Comparison of ENCODE assay signal across 8 cellular contexts in genomic region chrX:76148753-76149152, GRCh38. TPM values are rescaled to one million over a fixed set of nuclear protein-coding genes. Genes with fewer than 3 reads are reported as not detected.
DNase-seq lines count a peak whose midpoint lies in the region; ATAC-seq, FAIRE-seq and TF ChIP-seq lines count a peak whose summit lies in the region.

No MANE protein-coding gene starts in this region.

- no peaks in the 10 kb centered on the region for H3K9me2 ChIP-seq in PC-9 (ENCODE audit: insufficient read depth)

- peak; percentile 9 for FAIRE-seq in GM12891 (lab: Jason Lieb, UNC)

- H3K4me2 ChIP-seq in PC-9: peak overlapping the region; percentile 79
- peak overlapping the region; percentile 83 for H3K4me2 ChIP-seq in skeletal muscle satellite cell (ENCODE audit: low read length)

- no peaks in the 10 kb centered on the region for H3K9me3 ChIP-seq in PC-9 (ENCODE audit: insufficient read depth, low read depth)
- H3K9me3 ChIP-seq in skeletal muscle satellite cell (replicated peaks; ENCODE audit: low read length): no peaks in the 10 kb centered on the region

- peak overlapping the region; percentile 77 for H3K9ac ChIP-seq in skeletal muscle satellite cell (ENCODE audit: low read depth, low read length)

- DNase-seq in GM12891 (ENCODE audit: insufficient read length, low spot score) (no peak), PC-9 (peak; percentile 27 to 50), glomerular visceral epithelial cell (ENCODE audit: extremely low spot score) (peak; percentile 36)
- DNase-seq in activated effector memory CD4-positive, alpha-beta T cell treated with Interleukin-2 at 50 U/mL for 16 hours: peak; percentile 27

- H3K27ac ChIP-seq in PC-9: peak overlapping the region; percentile 63

- TF ChIP-seq POLR2A in GM12891 (IDR thresholded peaks at IDR 0.05; ENCODE audit: low read depth, low read length): no peak

- peak overlapping the region; percentile 78; the same call in 1 of the 2 replicates for H2AFZ ChIP-seq in PC-9

- no peaks in the 10 kb centered on the region for H3K36me3 ChIP-seq in PC-9 (ENCODE audit: low read depth)
- H3K36me3 ChIP-seq in skeletal muscle satellite cell (ENCODE audit: insufficient read depth, low read length): no peaks in the 10 kb centered on the region

- H3K79me2 ChIP-seq in PC-9 (ENCODE audit: low read depth): no peaks in the 10 kb centered on the region

- no peak for TF ChIP-seq CTCF in PC-9 (conservative IDR thresholded peaks at IDR 0.05)

- POLR2A ChIA-PET in PC-9 (lab: Charles Lee; ENCODE audit: unreplicated experiment): no interaction called here

- H3F3A ChIP-seq in PC-9 (ENCODE audit: insufficient read depth, low read depth): peaks cover 9% of the 10 kb centered on the region; the same call in 1 of the 2 replicates

- ATAC-seq in HG03045 (IDR thresholded peaks at IDR 0.05; ENCODE audit: unreplicated experiment) (peak; percentile 19), HG03520 (IDR thresholded peaks at IDR 0.05; ENCODE audit: unreplicated experiment) (no peak), HG02970 (IDR thresholded peaks at IDR 0.05; ENCODE audit: low FRiP score, unreplicated experiment) (no peak)

- no peaks in the 10 kb centered on the region for H4K20me1 ChIP-seq in PC-9 (ENCODE audit: insufficient read depth)

- CTCF ChIA-PET in PC-9 (lab: Charles Lee): no interaction called here

- intact Hi-C loops in PC-9 (cut with micrococcal nuclease; ENCODE audit: unreplicated experiment): no loop called here

- BruUV-seq in PC-9 (replicated peaks; lab: Mats Ljungman, UMichigan): no TSS peak

- H3K4me1 ChIP-seq in PC-9 (replicated peaks; ENCODE audit: insufficient read depth): peaks cover 22% of the 10 kb centered on the region
- H3K4me1 ChIP-seq in skeletal muscle satellite cell (ENCODE audit: control insufficient read depth, insufficient read depth, low read length): peaks cover 14% of the 10 kb centered on the region

- H3K4me3 ChIP-seq in PC-9: peak overlapping the region; percentile 49
- H3K4me3 ChIP-seq in skeletal muscle satellite cell (ENCODE audit: low read length): peak overlapping the region; percentile 57

- no peaks in the 10 kb centered on the region for H3K27me3 ChIP-seq in PC-9 (ENCODE audit: insufficient read depth, low read depth)
- H3K27me3 ChIP-seq in skeletal muscle satellite cell (ENCODE audit: control insufficient read depth, insufficient read depth, low read length): no peaks in the 10 kb centered on the region

TF ChIP-seq in GM12891, 5 proteins besides CTCF, POLR2A, EP300 and RAD21:
- TF ChIP-seq PAX5 (IDR thresholded peaks at IDR 0.05; ENCODE audit: insufficient read depth, low read length, severe bottlenecking) (no peak), POU2F2 (IDR thresholded peaks at IDR 0.05; ENCODE audit: low read depth, low read length) (no peak), POLR2AphosphoS5 (IDR thresholded peaks at IDR 0.05; ENCODE audit: low read depth, low read length) (no peak), TAF1 (IDR thresholded peaks at IDR 0.05; ENCODE audit: low read depth, low read length) (no peak), SPI1 (IDR thresholded peaks at IDR 0.05; ENCODE audit: low read depth, low read length) (no peak)

RNA-seq across cellular contexts. Expression of gene PBDC1, which starts 24.1 kb away (rescaled TPM):
- polyA plus RNA-seq in GM12891 (2012; ENCODE audit: low read depth, missing spikeins): 42.2 TPM
- 19.0 and 20.9 TPM in 2 replicates for total RNA-seq in PC-9 (2021)
- total RNA-seq in skeletal muscle satellite cell (2012; rRNA removed): 13.9 and 19.9 TPM in 2 replicates
